Comparison of ENCODE assay signal across 8 cellular contexts in the genomic region with DNA sequence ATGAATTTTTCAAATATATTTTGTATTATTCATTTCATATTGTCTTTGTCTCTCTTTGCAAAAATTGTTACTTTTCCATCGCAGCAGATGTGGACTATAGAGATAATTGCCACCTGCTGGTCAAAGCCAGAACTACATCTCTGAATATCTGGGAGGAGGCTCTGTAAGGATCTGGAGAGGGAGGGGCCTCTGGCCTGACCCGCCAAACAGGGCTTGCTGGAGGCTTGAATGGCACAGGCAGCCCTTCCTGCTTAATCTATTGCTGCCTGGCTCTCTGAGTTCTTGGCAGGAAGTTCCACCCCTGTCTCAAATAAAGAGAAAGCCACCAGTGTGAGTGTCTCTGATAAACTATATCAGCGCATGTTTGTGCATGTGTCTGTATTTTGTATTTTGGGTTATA.
A peak's percentile ranks its signal among the peaks of the same experiment; 100 is the strongest.
DNase-seq lines count a peak whose midpoint lies in the region; ATAC-seq and TF ChIP-seq lines count a peak whose summit lies in the region.

No MANE protein-coding gene starts in this region.

- H3K36me3 Mint-ChIP-seq in naive thymus-derived CD4-positive, alpha-beta T cell: no peaks in the 10 kb centered on the region
- no peaks in the 10 kb centered on the region for H3K36me3 Mint-ChIP-seq in stimulated activated memory B cell treated with anti-CD40 and anti-IgM and Interleukin-4, amounts not matched to agents 10 μg/mL and 1 μg/mL and 100 μg/mL, for 72 hours

- TF ChIP-seq CTCF in DND-41 (IDR thresholded peaks at IDR 0.05; ENCODE audit: borderline replicate concordance, extremely low read depth, low read length, poor library complexity, severe bottlenecking) (peak; percentile 67), KMS-11 (conservative IDR thresholded peaks at IDR 0.05; ENCODE audit: low read depth, low read length) (peak; percentile 76), PC-9 (conservative IDR thresholded peaks at IDR 0.05) (peak; percentile 79)

- BruUV-seq in PC-9 (replicated peaks; lab: Mats Ljungman, UMichigan): no TSS peak

- H3K4me1 Mint-ChIP-seq in naive thymus-derived CD4-positive, alpha-beta T cell: peaks cover 0 to 16% (median 8%) of the 10 kb centered on the region in 7 donors
- no peaks in the 10 kb centered on the region for H3K4me1 Mint-ChIP-seq in stimulated activated memory B cell treated with anti-CD40 and anti-IgM and Interleukin-4, amounts not matched to agents 10 μg/mL and 1 μg/mL and 100 μg/mL, for 72 hours

- H4K20me1 ChIP-seq in DND-41 (ENCODE audit: insufficient read depth, low read length) (no peaks in the 10 kb centered on the region), KMS-11 (ENCODE audit: insufficient read depth) (no peaks in the 10 kb centered on the region), PC-9 (ENCODE audit: insufficient read depth) (no peaks in the 10 kb centered on the region)

- peak; percentile 100 for ATAC-seq in DND-41 (ENCODE audit: insufficient read depth, low read depth)
- peak; percentile 100 for ATAC-seq in GM21825 (IDR thresholded peaks at IDR 0.05; ENCODE audit: unreplicated experiment)
- ATAC-seq in esophagus mucosa: peak; percentile 99
- ATAC-seq in naive thymus-derived CD4-positive, alpha-beta T cell: peak; percentile 100
- peak; percentile 95 for ATAC-seq in stimulated activated memory B cell treated with anti-CD40 and anti-IgM and Interleukin-4, amounts not matched to agents 10 μg/mL and 1 μg/mL and 100 μg/mL, for 72 hours

- peak overlapping the region; percentile 55; the same call in 1 of the 2 replicates for H3K4me2 ChIP-seq in DND-41 (ENCODE audit: insufficient read depth, low read length)
- H3K4me2 ChIP-seq in KMS-11: peak overlapping the region; percentile 39; the same call in 1 of the 2 replicates
- H3K4me2 ChIP-seq in PC-9: peak overlapping the region; percentile 50; the same call in 1 of the 2 replicates

- peak overlapping the region in 9 of 10 donors; percentile 18 to 77 (median 67) for H3K4me3 Mint-ChIP-seq in naive thymus-derived CD4-positive, alpha-beta T cell
- H3K4me3 Mint-ChIP-seq in stimulated activated memory B cell treated with anti-CD40 and anti-IgM and Interleukin-4, amounts not matched to agents 10 μg/mL and 1 μg/mL and 100 μg/mL, for 72 hours: peak overlapping the region; percentile 38

- H3K27me3 Mint-ChIP-seq in naive thymus-derived CD4-positive, alpha-beta T cell: no peaks in the 10 kb centered on the region
- H3K27me3 Mint-ChIP-seq in stimulated activated memory B cell treated with anti-CD40 and anti-IgM and Interleukin-4, amounts not matched to agents 10 μg/mL and 1 μg/mL and 100 μg/mL, for 72 hours: no peaks in the 10 kb centered on the region

- H3K79me2 ChIP-seq in DND-41 (ENCODE audit: insufficient read depth, low read length) (no peaks in the 10 kb centered on the region), KMS-11 (ENCODE audit: insufficient read depth, low read depth) (no peaks in the 10 kb centered on the region), PC-9 (ENCODE audit: low read depth) (no peaks in the 10 kb centered on the region)

- H3F3A ChIP-seq in PC-9 (ENCODE audit: insufficient read depth, low read depth): no peaks in the 10 kb centered on the region

- H3K4me3 ChIP-seq in DND-41 (ENCODE audit: low read depth in 1 of 2, low read length in 2 of 2): peak overlapping the region in 1 of 2 experiments; percentile 46; a peak in 2 of 4 replicates
- H3K4me3 ChIP-seq in KMS-11 (IDR thresholded peaks at IDR 0.05; ENCODE audit: insufficient read depth, low read depth, low read length): no peak overlapping the region
- H3K4me3 ChIP-seq in PC-9: no peak overlapping the region
- no peak overlapping the region for H3K4me3 ChIP-seq in naive thymus-derived CD4-positive, alpha-beta T cell (ENCODE audit: low read length)

- DNase-seq in DND-41: peak; percentile 83
- DNase-seq in PC-9: peak; percentile 64 to 74
- peak; percentile 57 for DNase-seq in activated T-cell treated with anti-CD3 and anti-CD28 coated beads, Interleukin-2, amount 50 U/mL, for 1 hour
- DNase-seq in naive thymus-derived CD4-positive, alpha-beta T cell: peak; percentile 22 to 87 (median 80)

- intact Hi-C loops in PC-9 (cut with micrococcal nuclease; ENCODE audit: unreplicated experiment): loop anchor here (2.0 to 5.0 kb wide), 2 partner anchors 202 to 385 kb away; no protein-coding TSS in a partner anchor
- intact Hi-C loops in naive thymus-derived CD4-positive, alpha-beta T cell (cut with micrococcal nuclease): loop anchor here (1.0 to 10.0 kb wide), 8 partner anchors 37 to 452 kb away; a partner anchor contains a TSS

- H3K27ac ChIP-seq in DND-41 (ENCODE audit: low read length) (no peak overlapping the region), KMS-11 (no peak overlapping the region), PC-9 (no peak overlapping the region)
- no peak overlapping the region for H3K27ac ChIP-seq in naive thymus-derived CD4-positive, alpha-beta T cell (ENCODE audit: low read depth, low read length)

- H3K4me1 ChIP-seq in DND-41 (ENCODE audit: insufficient read depth, low read length) (peaks cover 5% of the 10 kb centered on the region; the same call in 1 of the 2 replicates), KMS-11 (ENCODE audit: low read depth, poor library complexity, severe bottlenecking) (no peaks in the 10 kb centered on the region), PC-9 (replicated peaks; ENCODE audit: insufficient read depth) (no peaks in the 10 kb centered on the region)
- H3K4me1 ChIP-seq in naive thymus-derived CD4-positive, alpha-beta T cell (ENCODE audit: control insufficient read depth in 2 of 2, insufficient read depth in 2 of 2, low read length in 2 of 2): no peaks in the 10 kb centered on the region

- no peaks in the 10 kb centered on the region for H3K36me3 ChIP-seq in DND-41 (ENCODE audit: insufficient read depth, low read length)
- H3K36me3 ChIP-seq in KMS-11 (ENCODE audit: insufficient read depth): no peaks in the 10 kb centered on the region
- H3K36me3 ChIP-seq in PC-9 (ENCODE audit: low read depth): no peaks in the 10 kb centered on the region
- H3K36me3 ChIP-seq in naive thymus-derived CD4-positive, alpha-beta T cell (ENCODE audit: control insufficient read depth in 2 of 3, insufficient read depth in 3 of 3, low read length in 3 of 3): no peaks in the 10 kb centered on the region

- H3K27me3 ChIP-seq in DND-41 (ENCODE audit: insufficient read depth, low read length, poor library complexity) (no peaks in the 10 kb centered on the region), KMS-11 (ENCODE audit: insufficient read depth, low read depth) (no peaks in the 10 kb centered on the region), PC-9 (ENCODE audit: insufficient read depth, low read depth) (no peaks in the 10 kb centered on the region)
- no peaks in the 10 kb centered on the region for H3K27me3 ChIP-seq in naive thymus-derived CD4-positive, alpha-beta T cell (ENCODE audit: control insufficient read depth in 2 of 2, insufficient read depth in 2 of 2, low read length in 2 of 2)

- H3K9me3 Mint-ChIP-seq in naive thymus-derived CD4-positive, alpha-beta T cell: no peaks in the 10 kb centered on the region
- no peaks in the 10 kb centered on the region for H3K9me3 Mint-ChIP-seq in stimulated activated memory B cell treated with anti-CD40 and anti-IgM and Interleukin-4, amounts not matched to agents 10 μg/mL and 1 μg/mL and 100 μg/mL, for 72 hours

- H3K27ac Mint-ChIP-seq in naive thymus-derived CD4-positive, alpha-beta T cell: peak overlapping the region in 5 of 9 donors; percentile 12 to 67 (median 59)
- no peak overlapping the region for H3K27ac Mint-ChIP-seq in stimulated activated memory B cell treated with anti-CD40 and anti-IgM and Interleukin-4, amounts not matched to agents 10 μg/mL and 1 μg/mL and 100 μg/mL, for 72 hours

- H3K9ac ChIP-seq in DND-41 (ENCODE audit: low read depth, low read length) (no peak overlapping the region), KMS-11 (no peak overlapping the region)

- peak overlapping the region; percentile 60 for H2AFZ ChIP-seq in DND-41 (ENCODE audit: low read depth, low read length)
- peak overlapping the region; percentile 55; the same call in 1 of the 2 replicates for H2AFZ ChIP-seq in KMS-11 (ENCODE audit: low read depth)
- H2AFZ ChIP-seq in PC-9: no peak overlapping the region

- H3K9me3 ChIP-seq in DND-41 (ENCODE audit: insufficient read depth, low read length, severe bottlenecking): no peaks in the 10 kb centered on the region
- H3K9me3 ChIP-seq in PC-9 (ENCODE audit: insufficient read depth, low read depth): no peaks in the 10 kb centered on the region
- no peaks in the 10 kb centered on the region for H3K9me3 ChIP-seq in naive thymus-derived CD4-positive, alpha-beta T cell (ENCODE audit: control insufficient read depth in 2 of 3, low read length in 3 of 3)

- CTCF ChIA-PET in PC-9 (lab: Charles Lee): no interaction called here
- CTCF ChIA-PET in naive thymus-derived CD4-positive, alpha-beta T cell (lab: Charles Lee): no interaction called here

- POLR2A ChIA-PET in PC-9 (lab: Charles Lee; ENCODE audit: unreplicated experiment): no interaction called here
- POLR2A ChIA-PET in naive thymus-derived CD4-positive, alpha-beta T cell (lab: Charles Lee): no interaction called here

- H3K9me2 ChIP-seq in PC-9 (ENCODE audit: insufficient read depth): no peaks in the 10 kb centered on the region
